8 cellular contexts compared by ENCODE assay signal in the genomic region with DNA sequence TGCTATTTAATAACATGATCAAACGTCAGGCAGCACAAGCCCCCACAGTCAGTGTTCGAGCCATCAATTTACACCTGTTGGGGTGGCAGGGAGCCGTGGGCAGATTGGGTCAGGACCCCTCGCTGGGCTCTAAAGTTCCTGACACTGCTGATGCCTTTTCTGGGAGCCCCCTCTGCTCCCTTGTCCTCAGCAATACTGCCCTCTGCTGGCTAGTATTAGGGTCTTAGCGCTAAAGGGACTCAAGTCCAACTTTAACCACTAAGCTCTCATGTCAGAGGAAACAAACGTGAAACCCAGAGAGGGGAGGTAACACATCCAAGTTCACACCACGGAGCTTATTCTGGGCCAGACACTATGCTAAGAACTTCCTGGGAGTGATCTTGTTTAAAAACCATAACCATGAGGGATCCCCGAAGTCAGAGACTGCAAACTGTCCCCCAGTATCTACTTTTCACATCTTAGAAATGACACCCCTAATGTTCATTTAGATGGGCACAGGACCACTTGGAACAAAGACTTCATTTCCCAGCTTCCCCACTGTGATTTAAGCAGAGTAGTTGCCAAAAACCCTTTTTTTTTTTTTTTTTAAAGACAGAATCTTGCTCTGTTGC. TPM values are rescaled to one million over a fixed set of nuclear protein-coding genes. Genes with fewer than 3 reads are reported as not detected.
DNase-seq lines count a peak whose midpoint lies in the region; ATAC-seq, FAIRE-seq and TF ChIP-seq lines count a peak whose summit lies in the region.

No MANE protein-coding gene starts in this region.

- TF ChIP-seq CTCF in GM12864 (IDR thresholded peaks at IDR 0.05; ENCODE audit: low read depth, low read length, missing control alignments) (peak; percentile 81), WTC11 (IDR thresholded peaks at IDR 0.05) (peak; percentile 47), foreskin keratinocyte (conservative IDR thresholded peaks at IDR 0.05) (peak; percentile 75), progenitor cell of endocrine pancreas (IDR thresholded peaks at IDR 0.05; ENCODE audit: unreplicated experiment) (peak; percentile 75)

- ATAC-seq in WTC11 (peak; percentile 83), foreskin keratinocyte (peak; percentile 44), HG02970 (IDR thresholded peaks at IDR 0.05; ENCODE audit: low FRiP score, unreplicated experiment) (no peak)

- CTCF ChIA-PET in WTC11 (lab: Charles Lee): interaction anchor here (0.6 to 4.1 kb wide), 67 partner anchors 9 to 793 kb away, joined by 3 to 36 read pairs (median 4); partner anchors contain the start of genes ANKS6, ANP32B, COL15A1 and GABBR2

- H3K4me1 Mint-ChIP-seq in WTC11 (peaks cover 2% of the 10 kb centered on the region; the same call in 1 of the 2 replicates), progenitor cell of endocrine pancreas (ENCODE audit: low read depth) (peaks cover 15% of the 10 kb centered on the region)

- H3K4me1 ChIP-seq in foreskin keratinocyte: no peaks in the 10 kb centered on the region

- H3K4me3 ChIP-seq in GM12864 (ENCODE audit: low read depth, low read length): no peak overlapping the region

- POLR2A ChIA-PET in WTC11 (lab: Charles Lee): interaction anchor here (0.5 to 0.6 kb wide), 2 partner anchors 52 to 462 kb away, joined by 3 read pairs; no protein-coding TSS in a partner anchor

- DNase-seq in AG08396 (ENCODE audit: low spot score) (peak; percentile 82), GM12864 (ENCODE audit: low read depth) (peak; percentile 34), NCI-H1105 treated with DMSO at 0.1 percent for 48 hours (lab: John Stamatoyannopoulos, UW) (peak; percentile 45), WTC11 (ENCODE audit: low spot score) (peak; percentile 74), foreskin keratinocyte (no peak), progenitor cell of endocrine pancreas (ENCODE audit: low spot score, unreplicated experiment) (peak; percentile 33), RCC 7860 (ENCODE audit: low spot score) (no peak)

- no peaks in the 10 kb centered on the region for H3K27me3 ChIP-seq in foreskin keratinocyte

- H3K27ac Mint-ChIP-seq in WTC11 (no peak overlapping the region), progenitor cell of endocrine pancreas (no peak overlapping the region)

- FAIRE-seq in RCC 7860 (lab: Jason Lieb, UNC): no peak

- no peak overlapping the region for H3K27ac ChIP-seq in foreskin keratinocyte

- no peak overlapping the region for H3K4me3 Mint-ChIP-seq in WTC11
- H3K4me3 Mint-ChIP-seq in progenitor cell of endocrine pancreas (ENCODE audit: low read depth): no peak overlapping the region

- peaks cover 43% of the 10 kb centered on the region for H3K36me3 Mint-ChIP-seq in WTC11
- H3K36me3 Mint-ChIP-seq in progenitor cell of endocrine pancreas (ENCODE audit: insufficient read depth): peaks cover 16% of the 10 kb centered on the region

- no peaks in the 10 kb centered on the region for H3K27me3 Mint-ChIP-seq in WTC11 (ENCODE audit: low read depth)
- H3K27me3 Mint-ChIP-seq in progenitor cell of endocrine pancreas: no peaks in the 10 kb centered on the region

- H3K9me3 Mint-ChIP-seq in WTC11 (no peaks in the 10 kb centered on the region), progenitor cell of endocrine pancreas (ENCODE audit: low read depth) (no peaks in the 10 kb centered on the region)

TF ChIP-seq in WTC11, 78 proteins besides CTCF, POLR2A, EP300 and RAD21:
- TF ChIP-seq, protein P1, sequence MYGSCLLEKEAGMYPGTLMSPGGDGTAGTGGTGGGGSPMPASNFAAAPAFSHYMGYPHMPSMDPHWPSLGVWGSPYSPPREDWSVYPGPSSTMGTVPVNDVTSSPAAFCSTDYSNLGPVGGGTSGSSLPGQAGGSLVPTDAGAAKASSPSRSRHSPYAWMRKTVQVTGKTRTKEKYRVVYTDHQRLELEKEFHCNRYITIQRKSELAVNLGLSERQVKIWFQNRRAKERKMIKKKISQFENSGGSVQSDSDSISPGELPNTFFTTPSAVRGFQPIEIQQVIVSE (CRISPR knock-in tag; IDR thresholded peaks at IDR 0.05; ENCODE audit: borderline replicate concordance): no peak
- TF ChIP-seq GABPB1 (CRISPR knock-in tag; IDR thresholded peaks at IDR 0.05) (no peak), JAZF1 (CRISPR knock-in tag; IDR thresholded peaks at IDR 0.05) (no peak), ZNF232 (CRISPR knock-in tag; IDR thresholded peaks at IDR 0.05) (no peak), NFATC4 (CRISPR knock-in tag; IDR thresholded peaks at IDR 0.05) (no peak), JUN (CRISPR knock-in tag; IDR thresholded peaks at IDR 0.05) (no peak), ATF1 (CRISPR knock-in tag; IDR thresholded peaks at IDR 0.05) (no peak), SOX15 (CRISPR knock-in tag; IDR thresholded peaks at IDR 0.05) (no peak), IRF2 (CRISPR knock-in tag; IDR thresholded peaks at IDR 0.05; ENCODE audit: borderline replicate concordance, low read depth) (no peak), ETV6 (CRISPR knock-in tag; IDR thresholded peaks at IDR 0.05) (no peak), SP1 (CRISPR knock-in tag; conservative IDR thresholded peaks at IDR 0.05) (no peak)
- TF ChIP-seq, protein P2, sequence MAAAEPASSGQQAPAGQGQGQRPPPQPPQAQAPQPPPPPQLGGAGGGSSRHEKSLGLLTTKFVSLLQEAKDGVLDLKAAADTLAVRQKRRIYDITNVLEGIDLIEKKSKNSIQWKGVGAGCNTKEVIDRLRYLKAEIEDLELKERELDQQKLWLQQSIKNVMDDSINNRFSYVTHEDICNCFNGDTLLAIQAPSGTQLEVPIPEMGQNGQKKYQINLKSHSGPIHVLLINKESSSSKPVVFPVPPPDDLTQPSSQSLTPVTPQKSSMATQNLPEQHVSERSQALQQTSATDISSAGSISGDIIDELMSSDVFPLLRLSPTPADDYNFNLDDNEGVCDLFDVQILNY (CRISPR knock-in tag; IDR thresholded peaks at IDR 0.05): no peak
- TF ChIP-seq, protein P3, sequence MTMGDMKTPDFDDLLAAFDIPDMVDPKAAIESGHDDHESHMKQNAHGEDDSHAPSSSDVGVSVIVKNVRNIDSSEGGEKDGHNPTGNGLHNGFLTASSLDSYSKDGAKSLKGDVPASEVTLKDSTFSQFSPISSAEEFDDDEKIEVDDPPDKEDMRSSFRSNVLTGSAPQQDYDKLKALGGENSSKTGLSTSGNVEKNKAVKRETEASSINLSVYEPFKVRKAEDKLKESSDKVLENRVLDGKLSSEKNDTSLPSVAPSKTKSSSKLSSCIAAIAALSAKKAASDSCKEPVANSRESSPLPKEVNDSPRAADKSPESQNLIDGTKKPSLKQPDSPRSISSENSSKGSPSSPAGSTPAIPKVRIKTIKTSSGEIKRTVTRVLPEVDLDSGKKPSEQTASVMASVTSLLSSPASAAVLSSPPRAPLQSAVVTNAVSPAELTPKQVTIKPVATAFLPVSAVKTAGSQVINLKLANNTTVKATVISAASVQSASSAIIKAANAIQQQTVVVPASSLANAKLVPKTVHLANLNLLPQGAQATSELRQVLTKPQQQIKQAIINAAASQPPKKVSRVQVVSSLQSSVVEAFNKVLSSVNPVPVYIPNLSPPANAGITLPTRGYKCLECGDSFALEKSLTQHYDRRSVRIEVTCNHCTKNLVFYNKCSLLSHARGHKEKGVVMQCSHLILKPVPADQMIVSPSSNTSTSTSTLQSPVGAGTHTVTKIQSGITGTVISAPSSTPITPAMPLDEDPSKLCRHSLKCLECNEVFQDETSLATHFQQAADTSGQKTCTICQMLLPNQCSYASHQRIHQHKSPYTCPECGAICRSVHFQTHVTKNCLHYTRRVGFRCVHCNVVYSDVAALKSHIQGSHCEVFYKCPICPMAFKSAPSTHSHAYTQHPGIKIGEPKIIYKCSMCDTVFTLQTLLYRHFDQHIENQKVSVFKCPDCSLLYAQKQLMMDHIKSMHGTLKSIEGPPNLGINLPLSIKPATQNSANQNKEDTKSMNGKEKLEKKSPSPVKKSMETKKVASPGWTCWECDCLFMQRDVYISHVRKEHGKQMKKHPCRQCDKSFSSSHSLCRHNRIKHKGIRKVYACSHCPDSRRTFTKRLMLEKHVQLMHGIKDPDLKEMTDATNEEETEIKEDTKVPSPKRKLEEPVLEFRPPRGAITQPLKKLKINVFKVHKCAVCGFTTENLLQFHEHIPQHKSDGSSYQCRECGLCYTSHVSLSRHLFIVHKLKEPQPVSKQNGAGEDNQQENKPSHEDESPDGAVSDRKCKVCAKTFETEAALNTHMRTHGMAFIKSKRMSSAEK (CRISPR knock-in tag; IDR thresholded peaks at IDR 0.05; ENCODE audit: borderline replicate concordance): no peak
- TF ChIP-seq, protein P4, sequence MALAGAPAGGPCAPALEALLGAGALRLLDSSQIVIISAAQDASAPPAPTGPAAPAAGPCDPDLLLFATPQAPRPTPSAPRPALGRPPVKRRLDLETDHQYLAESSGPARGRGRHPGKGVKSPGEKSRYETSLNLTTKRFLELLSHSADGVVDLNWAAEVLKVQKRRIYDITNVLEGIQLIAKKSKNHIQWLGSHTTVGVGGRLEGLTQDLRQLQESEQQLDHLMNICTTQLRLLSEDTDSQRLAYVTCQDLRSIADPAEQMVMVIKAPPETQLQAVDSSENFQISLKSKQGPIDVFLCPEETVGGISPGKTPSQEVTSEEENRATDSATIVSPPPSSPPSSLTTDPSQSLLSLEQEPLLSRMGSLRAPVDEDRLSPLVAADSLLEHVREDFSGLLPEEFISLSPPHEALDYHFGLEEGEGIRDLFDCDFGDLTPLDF (CRISPR knock-in tag; IDR thresholded peaks at IDR 0.05): no peak

RNA-seq across cellular contexts. Expression of gene ANKS6, which starts 20.4 kb away (rescaled TPM):
- total RNA-seq in WTC11 (2021) (65.1 to 76.7 TPM (median 66.5 TPM) in 3 replicates), foreskin keratinocyte (17.0 and 17.5 TPM in 2 replicates), progenitor cell of endocrine pancreas (39.7 TPM in 2 replicates)
- polyA plus RNA-seq in foreskin keratinocyte: 15.3 and 17.7 TPM in 2 replicates

RNA-seq across cellular contexts. Expression of gene GALNT12, which starts 31.5 kb away (rescaled TPM):
- total RNA-seq in WTC11 (2021) (19.3 to 24.7 TPM (median 23.7 TPM) in 3 replicates), foreskin keratinocyte (0.34 and 0.81 TPM in 2 replicates), progenitor cell of endocrine pancreas (12.9 and 15.9 TPM in 2 replicates)
- 0.19 and 0.48 TPM in 2 replicates for polyA plus RNA-seq in foreskin keratinocyte

Comparison
In these comparisons a context has a peak if more than half of its experiments do, and no peak if none do; other contexts are left out.
1. DNase-seq: peak in AG08396 (single experiment), GM12864 (single experiment), NCI-H1105 treated with DMSO at 0.1 percent for 48 hours (single experiment), WTC11 (single experiment) and progenitor cell of endocrine pancreas (single experiment); none in foreskin keratinocyte (0 of 2) and RCC 7860 (single experiment).
2. Peak in every context shown above with its lines, with median percentiles within 50 percentile points of each other: CTCF ChIP-seq.